In the genomic region with DNA sequence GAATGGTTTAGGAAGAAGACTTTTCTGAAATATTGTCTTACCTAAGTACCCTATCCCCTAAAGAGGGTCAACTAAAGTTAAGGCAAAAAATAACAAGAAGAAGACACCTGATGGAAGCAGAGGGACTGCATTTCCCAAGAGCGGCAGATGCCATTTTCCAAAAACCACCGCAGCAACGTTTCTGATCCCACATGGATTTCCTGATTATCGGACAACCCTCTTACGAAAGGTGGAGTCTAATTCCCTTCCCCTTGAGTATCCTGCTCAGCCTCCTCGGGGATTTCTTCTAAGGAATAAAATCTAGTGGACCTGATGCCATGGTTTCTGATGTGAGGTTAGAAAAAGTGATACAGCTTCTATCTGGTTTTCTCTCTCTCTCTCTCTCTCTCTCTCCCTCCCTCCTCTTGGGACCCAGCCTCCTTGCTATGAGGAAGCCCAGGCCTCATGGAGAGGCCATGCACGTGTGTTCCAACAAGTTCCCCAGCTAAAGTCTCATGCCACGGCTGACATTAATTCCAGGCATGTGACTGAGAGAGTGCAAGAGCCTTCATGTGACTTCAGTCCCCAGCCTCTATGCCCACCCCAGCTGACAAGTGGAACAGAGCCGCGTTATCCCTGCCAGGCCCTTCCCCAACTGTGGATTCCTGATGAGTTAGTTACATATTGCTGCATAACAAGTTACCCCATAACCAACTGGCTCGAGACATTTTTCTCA, we compare ENCODE assay signal across 23 cellular contexts.
DNase-seq lines count a peak whose midpoint lies in the region; ATAC-seq and TF ChIP-seq lines count a peak whose summit lies in the region.
"Had no signal": no experiment of that assay in that cellular context is flagged by ENCODE, and none has a peak within 500 bp of the region (broad histone marks: within the 10 kb centered on the region; RNA-seq: fewer than 3 reads in every experiment).

No MANE protein-coding gene starts in this region.

- H3K36me3 Mint-ChIP-seq in CD8-positive, alpha-beta T cell: peaks cover 6% of the 10 kb centered on the region
- peaks cover 2% of the 10 kb centered on the region for H3K36me3 Mint-ChIP-seq in osteocyte (ENCODE audit: unreplicated experiment)

- CTCF ChIA-PET in CD8-positive, alpha-beta T cell (lab: Charles Lee): interaction anchor here (0.8 kb wide), 1 partner anchor 9 kb away, joined by 3 read pairs; no protein-coding TSS in a partner anchor
- CTCF ChIA-PET in RWPE1 (lab: Yijun Ruan, JAX): no interaction called here

- no peak overlapping the region for H3K4me3 ChIP-seq in CD8-positive, alpha-beta T cell (ENCODE audit: low read depth, low read length)
- H3K4me3 ChIP-seq in lung: no peak overlapping the region
- H3K4me3 ChIP-seq: A549; BLaER1 treated with 17β-estradiol and CSF1 and Interleukin-3, amounts not matched to agents 10 nM and 100 nM; GM12878 had no signal

- no peak overlapping the region for H3K4me3 Mint-ChIP-seq in CD8-positive, alpha-beta T cell
- no peak overlapping the region for H3K4me3 Mint-ChIP-seq in osteocyte (ENCODE audit: unreplicated experiment)
- H3K4me3 Mint-ChIP-seq: B cell; CD4-positive, alpha-beta T cell; CD8-positive, alpha-beta memory T cell had no signal

- H3K9me3 ChIP-seq in CD8-positive, alpha-beta T cell (ENCODE audit: low read length): peaks cover 7% of the 10 kb centered on the region
- peaks cover 4 to 6% of the 10 kb centered on the region in 2 donors for H3K9me3 ChIP-seq in lung (ENCODE audit: control insufficient read depth in 2 of 2, insufficient read depth in 1 of 2, low read length in 1 of 2)

- H3K4me1 Mint-ChIP-seq in CD8-positive, alpha-beta T cell (ENCODE audit: low read depth): no peaks in the 10 kb centered on the region
- no peaks in the 10 kb centered on the region for H3K4me1 Mint-ChIP-seq in osteocyte (ENCODE audit: unreplicated experiment)
- H3K4me1 Mint-ChIP-seq: B cell; CD8-positive, alpha-beta memory T cell had no signal

- intact Hi-C loops in CD8-positive, alpha-beta T cell (cut with DNase I, micrococcal nuclease): no loop called here

- H3K27ac Mint-ChIP-seq in CD8-positive, alpha-beta T cell: peak overlapping the region; percentile 32
- H3K27ac Mint-ChIP-seq in osteocyte (ENCODE audit: unreplicated experiment): no peak overlapping the region
- H3K27ac Mint-ChIP-seq: B cell; CD4-positive, alpha-beta T cell; CD8-positive, alpha-beta memory T cell had no signal

- H3K27me3 ChIP-seq in CD8-positive, alpha-beta T cell (ENCODE audit: insufficient read depth, low read length): no peaks in the 10 kb centered on the region
- no peaks in the 10 kb centered on the region for H3K27me3 ChIP-seq in lung (ENCODE audit: control insufficient read depth, insufficient read depth)

- no peak for ATAC-seq in CD8-positive, alpha-beta T cell
- no peak for ATAC-seq in lung (ENCODE audit: insufficient read depth, low FRiP score)
- ATAC-seq: A549, GM12878 had no signal

- POLR2A ChIA-PET in CD8-positive, alpha-beta T cell (lab: Charles Lee): no interaction called here
- POLR2A ChIA-PET in RWPE1 (lab: Yijun Ruan, JAX; ENCODE audit: low non-redundant PET): no interaction called here

- no peak for DNase-seq in CD8-positive, alpha-beta T cell
- DNase-seq in lung (ENCODE audit: low spot score): peak; percentile 9
- DNase-seq in osteocyte (ENCODE audit: extremely low spot score, unreplicated experiment): peak; percentile 38
- DNase-seq in RWPE1 (ENCODE audit: low spot score): no peak
- no peak for DNase-seq in SHP77 (lab: John Stamatoyannopoulos, UW)
- no peak for DNase-seq in NCI-H1930 (lab: John Stamatoyannopoulos, UW)
- DNase-seq: AML-193; CD4-positive, alpha-beta T cell; CD8-positive, alpha-beta memory T cell; COR-L47; DMS 273 treated with DMSO at 0.1 percent for 48 hours; DMS153; DMS53; DMS79; DND-41; EL; GDM1 had no signal

- H3K36me3 ChIP-seq in CD8-positive, alpha-beta T cell (ENCODE audit: insufficient read depth, low read length): no peaks in the 10 kb centered on the region
- H3K36me3 ChIP-seq in lung (ENCODE audit: control insufficient read depth in 2 of 2, insufficient read depth in 2 of 2, low read length in 2 of 2): no peaks in the 10 kb centered on the region
- H3K36me3 ChIP-seq: BLaER1 treated with 17β-estradiol and CSF1 and Interleukin-3, amounts not matched to agents 10 nM and 100 nM had no signal

- TF ChIP-seq CTCF in CD8-positive, alpha-beta T cell (IDR thresholded peaks at IDR 0.05): no peak
- TF ChIP-seq CTCF in lung (IDR thresholded peaks at IDR 0.05; ENCODE audit: control extremely low read depth, extremely low read depth) (no peak), osteocyte (IDR thresholded peaks at IDR 0.05) (no peak), RWPE1 (conservative IDR thresholded peaks at IDR 0.05; ENCODE audit: low read depth) (no peak)

- no peak overlapping the region for H3K27ac ChIP-seq in CD8-positive, alpha-beta T cell (ENCODE audit: low read depth, low read length)
- no peak overlapping the region for H3K27ac ChIP-seq in lung (ENCODE audit: low read depth in 1 of 2, low read length in 1 of 2)
- no peak overlapping the region for H3K27ac ChIP-seq in RWPE1
- H3K27ac ChIP-seq: 22Rv1; A549; BLaER1 treated with 17β-estradiol and CSF1 and Interleukin-3, amounts not matched to agents 10 nM and 100 nM; C4-2B had no signal

- no peaks in the 10 kb centered on the region for H3K4me1 ChIP-seq in CD8-positive, alpha-beta T cell (ENCODE audit: insufficient read depth, low read length)
- H3K4me1 ChIP-seq in lung (ENCODE audit: control insufficient read depth in 2 of 2, insufficient read depth in 2 of 2, low read length in 2 of 2): no peaks in the 10 kb centered on the region
- H3K4me1 ChIP-seq: A549 had no signal

- peaks cover 3% of the 10 kb centered on the region for H3K27me3 Mint-ChIP-seq in CD8-positive, alpha-beta T cell (ENCODE audit: low read depth)
- H3K27me3 Mint-ChIP-seq in osteocyte (ENCODE audit: unreplicated experiment): peaks cover 27% of the 10 kb centered on the region

- WGBS in lung, 2 donors: 85 to 87% methylated on average over 11 of the region's 11 CpGs

- peaks cover 13% of the 10 kb centered on the region for H3K9me3 Mint-ChIP-seq in CD8-positive, alpha-beta T cell
- H3K9me3 Mint-ChIP-seq in osteocyte (ENCODE audit: unreplicated experiment): peaks cover 9% of the 10 kb centered on the region

Comparison
In these comparisons a context has a peak if more than half of its experiments do, and no peak if none do; other contexts are left out.
1. DNase-seq: peak in lung (single experiment) and osteocyte (single experiment); none in CD8-positive, alpha-beta T cell (0 of 7), RWPE1 (single experiment), SHP77 (0 of 2) and NCI-H1930 (0 of 2).